15 cellular contexts compared by ENCODE assay signal in genomic region chr5:116025831-116026230, GRCh38. TPM values are rescaled to one million over a fixed set of nuclear protein-coding genes. Genes with fewer than 3 reads are reported as not detected.
DNase-seq lines count a peak whose midpoint lies in the region; ATAC-seq, FAIRE-seq and TF ChIP-seq lines count a peak whose summit lies in the region.
"Had no signal": no experiment of that assay in that cellular context is flagged by ENCODE, and none has a peak within 500 bp of the region (broad histone marks: within the 10 kb centered on the region; RNA-seq: fewer than 3 reads in every experiment).

No MANE protein-coding gene starts in this region.

- ATAC-seq in HCT116 (no peak), GM21723 (IDR thresholded peaks at IDR 0.05; ENCODE audit: unreplicated experiment) (no peak)

- POLR2A ChIA-PET in HCT116 (lab: Charles Lee) = no interaction called here

- CTCF ChIA-PET in HCT116 (lab: Charles Lee) = no interaction called here

- no peaks in the 10 kb centered on the region for H3K79me2 ChIP-seq in HCT116 (ENCODE audit: insufficient read depth, low read length)

- no peak overlapping the region for H3K4me2 ChIP-seq in HCT116 (ENCODE audit: low read length)
- H3K4me2 ChIP-seq: BLaER1 treated with 17β-estradiol and CSF1 and Interleukin-3, amounts not matched to agents 10 nM and 100 nM had no signal

- no peak for TF ChIP-seq CTCF in HCT116 (IDR thresholded peaks at IDR 0.05 in 2 of 3, conservative IDR thresholded peaks at IDR 0.05 in 1 of 3; ENCODE audit: borderline replicate concordance in 1 of 3, insufficient read depth in 1 of 3, low read depth in 2 of 3, low read length in 2 of 3)

- no peak for TF ChIP-seq RAD21 in HCT116 (IDR thresholded peaks at IDR 0.05; ENCODE audit: low read depth)

- H3K27me3 ChIP-seq in HCT116 (ENCODE audit: insufficient read depth, low read length) = no peaks in the 10 kb centered on the region
- H3K27me3 ChIP-seq: BLaER1 treated with 17β-estradiol and CSF1 and Interleukin-3, amounts not matched to agents 10 nM and 100 nM had no signal

- BruUV-seq in HCT116 (replicated peaks; lab: Mats Ljungman, UMichigan) = no TSS peak

- no peak for FAIRE-seq in GM12891 (lab: Jason Lieb, UNC)

- DNase-seq in HCT116 (ENCODE audit: low read depth, low spot score) = no peak
- peak; percentile 9 for DNase-seq in fibroblast of gingiva (ENCODE audit: low read depth)
- peak; percentile 23 for DNase-seq in midbrain (lab: John Stamatoyannopoulos, UW)
- DNase-seq in ecto neural progenitor cell (ENCODE audit: low spot score) = no peak
- DNase-seq in GM12891 (ENCODE audit: insufficient read length, low spot score) = no peak
- DNase-seq: 8988T; AML-193; CD4-positive, CD25-positive, alpha-beta regulatory T cell; DMS53; GF-D8; HCEC 1CT had no signal

- H2AFZ ChIP-seq in HCT116 (ENCODE audit: low read depth, low read length, poor library complexity, severe bottlenecking) = peak overlapping the region; percentile 32

- H3K36me3 ChIP-seq in HCT116 (ENCODE audit: control insufficient read depth in 1 of 2, insufficient read depth in 2 of 2, low read length in 2 of 2) = no peaks in the 10 kb centered on the region
- H3K36me3 ChIP-seq: BLaER1 treated with 17β-estradiol and CSF1 and Interleukin-3, amounts not matched to agents 10 nM and 100 nM had no signal

- no peak overlapping the region for H3K4me3 ChIP-seq in HCT116 (replicated peaks in 1 of 2; ENCODE audit: low read depth in 1 of 2, low read length in 2 of 2)
- H3K4me3 ChIP-seq: BLaER1 treated with 17β-estradiol and CSF1 and Interleukin-3, amounts not matched to agents 10 nM and 100 nM had no signal

- TF ChIP-seq POLR2A in HCT116 (IDR thresholded peaks at IDR 0.05; ENCODE audit: borderline replicate concordance, extremely low read depth, insufficient read depth, insufficient read length) (no peak), GM12891 (IDR thresholded peaks at IDR 0.05; ENCODE audit: low read depth, low read length) (no peak)

- no peaks in the 10 kb centered on the region for H3K9me3 ChIP-seq in HCT116 (ENCODE audit: control insufficient read depth in 1 of 2, insufficient read depth in 1 of 2, low read depth in 1 of 2, low read length in 2 of 2)
- H3K9me3 ChIP-seq: BLaER1 treated with 17β-estradiol and CSF1 and Interleukin-3, amounts not matched to agents 10 nM and 100 nM had no signal

- H3K27ac ChIP-seq in HCT116 (ENCODE audit: low read depth, low read length) = no peak overlapping the region
- peak overlapping the region; percentile 69 for H3K27ac ChIP-seq in temporal lobe (ENCODE audit: low read depth, low read length)
- H3K27ac ChIP-seq: BLaER1 treated with 17β-estradiol and CSF1 and Interleukin-3, amounts not matched to agents 10 nM and 100 nM; HL-60 had no signal

- no peaks in the 10 kb centered on the region for H3K9me2 ChIP-seq in HCT116 (ENCODE audit: insufficient read depth)

- intact Hi-C loops in HCT116 (cut with micrococcal nuclease) = no loop called here

- H3K4me1 ChIP-seq in HCT116 (ENCODE audit: control insufficient read depth in 1 of 2, insufficient read depth in 2 of 2, low read length in 2 of 2) = peaks cover 0 to 5% of the 10 kb centered on the region in 2 experiments; a peak in 2 of 4 replicates
- H3K4me1 ChIP-seq: BLaER1 treated with 17β-estradiol and CSF1 and Interleukin-3, amounts not matched to agents 10 nM and 100 nM had no signal

- H3K9ac ChIP-seq in HCT116 (ENCODE audit: low read length) = no peak overlapping the region
- H3K9ac ChIP-seq: BLaER1 treated with 17β-estradiol and CSF1 and Interleukin-3, amounts not matched to agents 10 nM and 100 nM had no signal

- no peaks in the 10 kb centered on the region for H4K20me1 ChIP-seq in HCT116 (ENCODE audit: insufficient read depth)
- H4K20me1 ChIP-seq: BLaER1 treated with 17β-estradiol and CSF1 and Interleukin-3, amounts not matched to agents 10 nM and 100 nM had no signal

- RAD21 ChIA-PET in HCT116 (lab: Charles Lee; ENCODE audit: low non-redundant PET in 1 of 2, low total read pairs in 2 of 2, uncharacterized antibody in 2 of 2, unreplicated experiment in 2 of 2) = no interaction called here

TF ChIP-seq in HCT116, 20 proteins besides CTCF, POLR2A, EP300 and RAD21:
- TF ChIP-seq ELF1 (IDR thresholded peaks at IDR 0.05; ENCODE audit: borderline replicate concordance, low read depth) (no peak), MAX (IDR thresholded peaks at IDR 0.05) (no peak), EZH2phosphoT487 (IDR thresholded peaks at IDR 0.05; ENCODE audit: borderline replicate concordance) (no peak), FOSL1 (IDR thresholded peaks at IDR 0.05; ENCODE audit: low read depth) (no peak), EZH2 (IDR thresholded peaks at IDR 0.05) (no peak), ATF3 (IDR thresholded peaks at IDR 0.05) (no peak)
- TF ChIP-seq, protein P1, sequence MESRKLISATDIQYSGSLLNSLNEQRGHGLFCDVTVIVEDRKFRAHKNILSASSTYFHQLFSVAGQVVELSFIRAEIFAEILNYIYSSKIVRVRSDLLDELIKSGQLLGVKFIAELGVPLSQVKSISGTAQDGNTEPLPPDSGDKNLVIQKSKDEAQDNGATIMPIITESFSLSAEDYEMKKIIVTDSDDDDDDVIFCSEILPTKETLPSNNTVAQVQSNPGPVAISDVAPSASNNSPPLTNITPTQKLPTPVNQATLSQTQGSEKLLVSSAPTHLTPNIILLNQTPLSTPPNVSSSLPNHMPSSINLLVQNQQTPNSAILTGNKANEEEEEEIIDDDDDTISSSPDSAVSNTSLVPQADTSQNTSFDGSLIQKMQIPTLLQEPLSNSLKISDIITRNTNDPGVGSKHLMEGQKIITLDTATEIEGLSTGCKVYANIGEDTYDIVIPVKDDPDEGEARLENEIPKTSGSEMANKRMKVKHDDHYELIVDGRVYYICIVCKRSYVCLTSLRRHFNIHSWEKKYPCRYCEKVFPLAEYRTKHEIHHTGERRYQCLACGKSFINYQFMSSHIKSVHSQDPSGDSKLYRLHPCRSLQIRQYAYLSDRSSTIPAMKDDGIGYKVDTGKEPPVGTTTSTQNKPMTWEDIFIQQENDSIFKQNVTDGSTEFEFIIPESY (IDR thresholded peaks at IDR 0.05; ENCODE audit: extremely low read depth, insufficient replicate concordance, low read length) = no peak

TF ChIP-seq in GM12891, 5 proteins besides CTCF, POLR2A, EP300 and RAD21:
- TF ChIP-seq SPI1 (IDR thresholded peaks at IDR 0.05; ENCODE audit: low read depth, low read length) (no peak), POLR2AphosphoS5 (IDR thresholded peaks at IDR 0.05; ENCODE audit: low read depth, low read length) (no peak), PAX5 (IDR thresholded peaks at IDR 0.05; ENCODE audit: insufficient read depth, low read length, severe bottlenecking) (no peak), POU2F2 (IDR thresholded peaks at IDR 0.05; ENCODE audit: low read depth, low read length) (no peak)

RNA-seq across cellular contexts. Expression of gene ARL14EPL, which starts 6.4 kb away (rescaled TPM):
- total RNA-seq in HCT116 (2021; ENCODE audit: unreplicated experiment) (22.9 TPM), temporal lobe (not detected)
- 17.3 and 18.7 TPM in 2 replicates for polyA plus RNA-seq in HCT116 (2012)
- polyA plus RNA-seq in GM12891 (2012; ENCODE audit: low read depth, missing spikeins) = not detected
- total RNA-seq: CD4-positive, CD25-positive, alpha-beta regulatory T cell had no signal
- polyA plus RNA-seq: CD4-positive, CD25-positive, alpha-beta regulatory T cell had no signal

RNA-seq across cellular contexts. Expression of gene COMMD10, which starts 59.0 kb away (rescaled TPM):
- total RNA-seq in HCT116 (2021; ENCODE audit: unreplicated experiment) (35.3 TPM), temporal lobe (22.1 TPM)
- polyA plus RNA-seq in HCT116 (2012) = 12.0 and 15.6 TPM in 2 replicates
- 15.6 TPM for polyA plus RNA-seq in GM12891 (2012; ENCODE audit: low read depth, missing spikeins)

Comparison
In these comparisons a context has a peak if more than half of its experiments do, and no peak if none do; other contexts are left out.
1. DNase-seq: peak in fibroblast of gingiva (single experiment) and midbrain (single experiment); none in HCT116 (single experiment), ecto neural progenitor cell (single experiment) and GM12891 (single experiment).
2. RNA of gene ARL14EPL, which starts 6.4 kb away (total RNA-seq): 22.9 TPM in HCT116 (single experiment); not detected in temporal lobe (single experiment); every median in the first group is over 10 times any median in the second.